18 cellular contexts compared by ENCODE assay signal in the genomic region with DNA sequence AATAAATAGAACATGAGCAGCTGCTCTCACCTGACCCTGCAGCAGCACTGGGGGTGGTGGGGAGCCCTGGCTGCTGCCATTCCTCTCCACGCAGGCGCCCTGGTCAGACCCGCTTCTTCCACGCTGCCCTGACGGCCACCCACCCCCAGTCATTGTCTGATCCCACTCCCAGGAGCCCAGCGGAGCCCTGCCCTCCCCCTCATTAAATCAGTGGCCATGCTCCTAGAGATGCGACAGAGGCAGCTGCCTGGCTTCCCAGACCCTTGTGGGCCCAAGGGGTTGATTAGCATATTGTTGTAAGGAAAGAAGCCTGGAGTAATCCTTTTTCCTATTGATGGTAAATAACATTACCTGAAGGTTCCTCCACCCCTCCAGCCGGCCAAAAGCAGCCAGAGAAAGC.
A peak's percentile ranks its signal among the peaks of the same experiment; 100 is the strongest.
DNase-seq lines count a peak whose midpoint lies in the region; ATAC-seq and TF ChIP-seq lines count a peak whose summit lies in the region.
"Had no signal": no experiment of that assay in that cellular context is flagged by ENCODE, and none has a peak within 500 bp of the region (broad histone marks: within the 10 kb centered on the region; RNA-seq: fewer than 3 reads in every experiment).

No MANE protein-coding gene starts in this region.

- no peaks in the 10 kb centered on the region for H3K9me3 Mint-ChIP-seq in natural killer cell
- no peaks in the 10 kb centered on the region for H3K9me3 Mint-ChIP-seq in natural killer cell treated with Interleukin-12 subunit alpha and Interleukin-12 subunit beta and Interleukin-15 and Interleukin-18, amount 100 ng/mL, for 72 hours
- H3K9me3 Mint-ChIP-seq in activated CD8-positive, alpha-beta T cell treated with anti-CD3 and anti-CD28 coated beads for 36 hours = no peaks in the 10 kb centered on the region
- H3K9me3 Mint-ChIP-seq: activated T-cell treated with anti-CD3 and anti-CD28 coated beads, Interleukin-2, amount 50 U/mL, for 72 hours; mesothelial cell of epicardium had no signal

- no peak for TF ChIP-seq POLR2A in thyroid gland (IDR thresholded peaks at IDR 0.05)

- POLR2A ChIA-PET in activated CD8-positive, alpha-beta T cell treated with anti-CD3 and anti-CD28 coated beads for 36 hours (lab: Charles Lee) = no interaction called here

- CTCF ChIA-PET in activated CD8-positive, alpha-beta T cell treated with anti-CD3 and anti-CD28 coated beads for 36 hours (lab: Charles Lee) = no interaction called here

- intact Hi-C loops in natural killer cell (cut with micrococcal nuclease) = no loop called here
- intact Hi-C loops in activated CD8-positive, alpha-beta T cell treated with anti-CD3 and anti-CD28 coated beads for 36 hours (cut with micrococcal nuclease) = no loop called here
- intact Hi-C loops in thyroid gland (cut with DNase I) = no loop called here

- H3K27ac ChIP-seq in thyroid gland = peak overlapping the region in 2 of 3 donors; percentile 65 to 75
- H3K27ac ChIP-seq: HL-60, KMS-11, PC-9, SJSA1 had no signal

- H3K27me3 Mint-ChIP-seq in natural killer cell (ENCODE audit: low read depth in 2 of 2) = peaks cover 0 to 8% of the 10 kb centered on the region in 2 donors
- peaks cover 5 to 7% of the 10 kb centered on the region in 2 donors for H3K27me3 Mint-ChIP-seq in natural killer cell treated with Interleukin-12 subunit alpha and Interleukin-12 subunit beta and Interleukin-15 and Interleukin-18, amount 100 ng/mL, for 72 hours
- H3K27me3 Mint-ChIP-seq in activated CD8-positive, alpha-beta T cell treated with anti-CD3 and anti-CD28 coated beads for 36 hours = peaks cover 14% of the 10 kb centered on the region

- H3K4me1 Mint-ChIP-seq in natural killer cell = peaks cover 54 to 59% of the 10 kb centered on the region in 2 donors
- peaks cover 35 to 42% of the 10 kb centered on the region in 2 donors for H3K4me1 Mint-ChIP-seq in natural killer cell treated with Interleukin-12 subunit alpha and Interleukin-12 subunit beta and Interleukin-15 and Interleukin-18, amount 100 ng/mL, for 72 hours (ENCODE audit: low read depth in 2 of 2)
- H3K4me1 Mint-ChIP-seq in activated CD8-positive, alpha-beta T cell treated with anti-CD3 and anti-CD28 coated beads for 36 hours (ENCODE audit: low read depth) = peaks cover 58% of the 10 kb centered on the region

- H3K4me3 ChIP-seq in thyroid gland (replicated peaks in 1 of 3) = no peak overlapping the region
- H3K4me3 ChIP-seq: esophagus squamous epithelium, PC-9, SJSA1 had no signal

- TF ChIP-seq CTCF in natural killer cell (IDR thresholded peaks at IDR 0.05) (no peak), thyroid gland (IDR thresholded peaks at IDR 0.05) (no peak)
- TF ChIP-seq CTCF in activated CD8-positive, alpha-beta T cell treated with anti-CD3 and anti-CD28 coated beads for 36 hours (IDR thresholded peaks at IDR 0.05) = no peak

- H3K4me1 ChIP-seq in thyroid gland = peaks cover 15 to 40% of the 10 kb centered on the region in 2 donors
- H3K4me1 ChIP-seq: SJSA1 had no signal

- no peak overlapping the region for H3K4me3 Mint-ChIP-seq in natural killer cell
- H3K4me3 Mint-ChIP-seq in natural killer cell treated with Interleukin-12 subunit alpha and Interleukin-12 subunit beta and Interleukin-15 and Interleukin-18, amount 100 ng/mL, for 72 hours = no peak overlapping the region
- no peak overlapping the region for H3K4me3 Mint-ChIP-seq in activated CD8-positive, alpha-beta T cell treated with anti-CD3 and anti-CD28 coated beads for 36 hours
- H3K4me3 Mint-ChIP-seq: mesothelial cell of epicardium had no signal

- no peaks in the 10 kb centered on the region for H3K27me3 ChIP-seq in thyroid gland

- H3K27ac Mint-ChIP-seq in natural killer cell = peak overlapping the region; percentile 72 to 80
- peak overlapping the region in 1 of 2 donors; percentile 33 for H3K27ac Mint-ChIP-seq in natural killer cell treated with Interleukin-12 subunit alpha and Interleukin-12 subunit beta and Interleukin-15 and Interleukin-18, amount 100 ng/mL, for 72 hours
- peak overlapping the region; percentile 21 for H3K27ac Mint-ChIP-seq in activated CD8-positive, alpha-beta T cell treated with anti-CD3 and anti-CD28 coated beads for 36 hours
- H3K27ac Mint-ChIP-seq: activated T-cell treated with anti-CD3 and anti-CD28 coated beads, Interleukin-2, amount 50 U/mL, for 72 hours; mesothelial cell of epicardium had no signal

- no peaks in the 10 kb centered on the region for H3K36me3 ChIP-seq in thyroid gland
- H3K36me3 ChIP-seq: esophagus squamous epithelium, SJSA1 had no signal

- WGBS in thyroid gland, 2 donors = 89 to 92% methylated on average over 8 of the region's 8 CpGs

- ATAC-seq in natural killer cell (no peak), GM21825 (IDR thresholded peaks at IDR 0.05; ENCODE audit: unreplicated experiment) (no peak)
- ATAC-seq in natural killer cell treated with Interleukin-12 subunit alpha and Interleukin-12 subunit beta and Interleukin-15 and Interleukin-18, amount 100 ng/mL, for 72 hours = no peak
- no peak for ATAC-seq in activated CD8-positive, alpha-beta T cell treated with anti-CD3 and anti-CD28 coated beads for 36 hours
- ATAC-seq: activated T-cell treated with anti-CD3 and anti-CD28 coated beads, Interleukin-2, amount 50 U/mL, for 72 hours had no signal

- H3K36me3 Mint-ChIP-seq in natural killer cell = no peaks in the 10 kb centered on the region
- no peaks in the 10 kb centered on the region for H3K36me3 Mint-ChIP-seq in natural killer cell treated with Interleukin-12 subunit alpha and Interleukin-12 subunit beta and Interleukin-15 and Interleukin-18, amount 100 ng/mL, for 72 hours
- H3K36me3 Mint-ChIP-seq in activated CD8-positive, alpha-beta T cell treated with anti-CD3 and anti-CD28 coated beads for 36 hours (ENCODE audit: low read depth) = no peaks in the 10 kb centered on the region
- H3K36me3 Mint-ChIP-seq: mesothelial cell of epicardium had no signal

- DNase-seq in natural killer cell = no peak
- no peak for DNase-seq in natural killer cell treated with Interleukin-12 subunit alpha and Interleukin-12 subunit beta and Interleukin-15 and Interleukin-18, amount 100 ng/mL, for 72 hours (ENCODE audit: low spot score)
- DNase-seq in activated CD8-positive, alpha-beta T cell treated with anti-CD3 and anti-CD28 coated beads for 36 hours = no peak
- DNase-seq in iPS-NIHi7 (ENCODE audit: extremely low spot score) = peak; percentile 38
- DNase-seq in thyroid gland = no peak
- DNase-seq in ureter (ENCODE audit: low spot score) = no peak
- DNase-seq in DMS53 (lab: John Stamatoyannopoulos, UW) = no peak
- DNase-seq: caudate nucleus, esophagus squamous epithelium, head of caudate nucleus, NCI-H1048, PC-9 had no signal

- no peaks in the 10 kb centered on the region for H3K9me3 ChIP-seq in thyroid gland
- H3K9me3 ChIP-seq: esophagus squamous epithelium, SJSA1 had no signal
